Comparison of ENCODE assay signal across 14 cellular contexts in the genomic region with DNA sequence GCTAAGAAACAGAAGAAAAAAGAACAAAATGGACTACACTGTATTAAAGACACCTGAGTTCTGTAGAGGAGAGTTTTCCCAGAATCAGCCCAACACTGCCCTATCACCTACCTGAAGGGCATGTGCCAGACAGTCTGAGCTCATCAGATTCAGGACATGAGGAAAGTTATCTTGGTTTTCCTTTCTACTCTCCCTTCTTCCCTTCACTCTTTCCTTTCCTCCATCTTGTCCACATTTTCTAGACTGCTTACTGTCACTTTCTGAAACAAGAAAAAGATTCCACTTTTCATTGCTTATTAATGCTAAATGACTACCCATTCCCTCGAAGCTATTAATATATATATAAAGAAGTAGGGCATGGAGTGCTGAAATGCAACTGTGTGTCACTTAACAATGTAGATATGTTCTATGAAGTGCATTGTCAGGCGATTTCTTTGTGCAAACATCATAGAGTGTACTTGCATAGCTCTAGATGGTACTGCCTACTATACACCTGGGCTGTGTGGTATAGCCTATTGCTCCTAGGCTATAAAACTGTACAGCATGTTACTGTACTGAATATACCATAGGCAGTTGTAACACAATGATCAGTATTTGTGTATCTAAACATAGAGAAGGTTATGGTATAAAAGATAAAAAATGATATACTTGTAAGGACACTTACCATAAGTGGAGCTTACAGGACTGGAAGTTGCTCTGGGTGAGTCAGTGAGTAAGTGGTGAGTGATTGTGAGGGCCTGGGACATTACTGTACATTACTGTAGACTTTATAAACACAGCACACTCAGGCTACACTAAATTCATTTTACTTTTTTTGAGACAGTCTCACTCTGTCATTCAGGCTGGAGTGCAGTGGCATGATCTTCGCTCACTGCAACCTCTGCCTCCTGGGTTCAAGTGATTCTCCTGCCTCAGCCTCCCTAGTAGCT.
DNase-seq lines count a peak whose midpoint lies in the region; ATAC-seq and TF ChIP-seq lines count a peak whose summit lies in the region.
"Had no signal": no experiment of that assay in that cellular context is flagged by ENCODE, and none has a peak within 500 bp of the region (broad histone marks: within the 10 kb centered on the region; RNA-seq: fewer than 3 reads in every experiment).

No MANE protein-coding gene starts in this region.

- peak overlapping the region; percentile 87 for H3K18ac ChIP-seq in IMR-90 (ENCODE audit: low read depth, low read length)

- DNase-seq in IMR-90, result peak; percentile 92
- DNase-seq in astrocyte of the hippocampus (ENCODE audit: low read depth, low spot score), result peak; percentile 25
- DNase-seq in kidney glomerular epithelial cell (lab: John Stamatoyannopoulos, UW), result peak; percentile 10
- no peak for DNase-seq in stimulated activated naive CD4-positive, alpha-beta T cell treated with Interleukin-2 at 50 U/mL for 16 hours (lab: John Stamatoyannopoulos, UW)
- no peak for DNase-seq in midbrain (lab: John Stamatoyannopoulos, UW)
- no peak for DNase-seq in NCI-H2029 treated with DMSO at 0.1 percent for 48 hours (lab: John Stamatoyannopoulos, UW)
- DNase-seq: activated CD8-positive, alpha-beta memory T cell treated with anti-CD3 and anti-CD28 coated beads, Interleukin-2, amount 50 U/mL, for 48 hours; activated naive CD8-positive, alpha-beta T cell treated with anti-CD3 and anti-CD28 coated beads for 36 hours; DMS153; stimulated activated CD4-positive, alpha-beta T cell treated with anti-CD3 and anti-CD28 coated beads, Interleukin-12 subunit alpha, Interleukin-12 subunit beta, amount 100 ng/mL, for 4 hours had no signal

- dilution Hi-C loops in IMR-90 (cut with HindIII; ENCODE audit: low sequenced_read_pairs, unreplicated experiment), result no loop called here

- H2AK9ac ChIP-seq in IMR-90 (replicated peaks; ENCODE audit: low read depth, low read length, poor library complexity), result no peak overlapping the region

- no TSS peak for BruUV-seq in IMR-90 (replicated peaks; lab: Mats Ljungman, UMichigan)

- H4K91ac ChIP-seq in IMR-90 (ENCODE audit: insufficient read depth, low read depth, low read length), result peak overlapping the region; percentile 69

- H3K79me1 ChIP-seq in IMR-90 (ENCODE audit: low read depth in 1 of 2, low read length in 2 of 2), result no peaks in the 10 kb centered on the region

- peaks cover 29% of the 10 kb centered on the region for H3K4me1 ChIP-seq in ACC112 (ENCODE audit: control insufficient read depth, insufficient read depth, low read length, unreplicated experiment)
- H3K4me1 ChIP-seq in IMR-90 (ENCODE audit: control insufficient read depth, insufficient read depth, low read length), result peaks cover 13% of the 10 kb centered on the region

- peaks cover 9% of the 10 kb centered on the region for H3K9me1 ChIP-seq in IMR-90 (ENCODE audit: insufficient read depth, low read length)

- TF ChIP-seq CTCF in IMR-90 (conservative IDR thresholded peaks at IDR 0.05; ENCODE audit: low read depth, low read length), result no peak

- H3K56ac ChIP-seq in IMR-90 (ENCODE audit: extremely low read depth, insufficient read depth, low read length), result peak overlapping the region; percentile 36; the same call in 1 of the 2 replicates

- H2BK5ac ChIP-seq in IMR-90 (ENCODE audit: low read depth, low read length, poor library complexity, severe bottlenecking), result peak overlapping the region; percentile 86

- H4K8ac ChIP-seq in IMR-90 (ENCODE audit: low read depth in 2 of 2, low read length in 2 of 2), result peak overlapping the region; percentile 71

- peak overlapping the region; percentile 83 for H3K4ac ChIP-seq in IMR-90 (ENCODE audit: low read depth, low read length)

- H2BK120ac ChIP-seq in IMR-90 (ENCODE audit: low read depth, low read length), result peak overlapping the region; percentile 95

- TF ChIP-seq POLR2A in IMR-90 (IDR thresholded peaks at IDR 0.05; ENCODE audit: low read depth, low read length), result no peak

- TF ChIP-seq RAD21 in IMR-90 (IDR thresholded peaks at IDR 0.05; ENCODE audit: low read length), result peak; percentile 11; the same call in 1 of the 2 replicates

- H3K4me3 ChIP-seq in ACC112 (ENCODE audit: low read depth, low read length) (no peak overlapping the region), IMR-90 (ENCODE audit: insufficient read depth, low read depth, low read length) (no peak overlapping the region)
- H3K4me3 ChIP-seq: GM12878, tibial artery had no signal

- no peaks in the 10 kb centered on the region for H3K79me2 ChIP-seq in ACC112 (ENCODE audit: control insufficient read depth, insufficient read depth, low read length, unreplicated experiment)

- H3K27ac ChIP-seq in ACC112 (ENCODE audit: low read depth, low read length), result peak overlapping the region; percentile 76
- peak overlapping the region; percentile 67 for H3K27ac ChIP-seq in IMR-90 (ENCODE audit: insufficient read depth, low read length)
- H3K27ac ChIP-seq: tibial artery had no signal

- no peak overlapping the region for H3K9ac ChIP-seq in IMR-90 (ENCODE audit: low read depth, low read length)

- CTCF ChIA-PET in IMR-90 (lab: Yijun Ruan, JAX), result interaction anchor here (0.9 to 1.7 kb wide), 3 partner anchors 146 to 185 kb away, joined by 3 to 5 read pairs (median 4); partner anchors contain the start of gene ITGA6

- ATAC-seq in IMR-90 (ENCODE audit: low read depth) (peak; percentile 72), GM21737 (IDR thresholded peaks at IDR 0.05; ENCODE audit: unreplicated experiment) (no peak)
- ATAC-seq: GM12878 had no signal

- H2BK15ac ChIP-seq in IMR-90 (ENCODE audit: low read depth, low read length), result peak overlapping the region; percentile 85

- H4K20me1 ChIP-seq in IMR-90 (ENCODE audit: insufficient read depth, low read length), result no peaks in the 10 kb centered on the region

- WGBS in IMR-90 (ENCODE audit: extremely low coverage in 2 of 2, insufficient read length in 1 of 2), 2 experiments, result 0% methylated on average over 1 of the region's 3 CpGs; no CpG with 5 or more reads in 1 of the 2 experiments

- no peak overlapping the region for H2AFZ ChIP-seq in ACC112 (ENCODE audit: low read length, unreplicated experiment)
- H2AFZ ChIP-seq in IMR-90 (replicated peaks; ENCODE audit: low read length, poor library complexity), result no peak overlapping the region

- no peaks in the 10 kb centered on the region for H3K27me3 ChIP-seq in ACC112 (ENCODE audit: insufficient read depth, low read length)
- H3K27me3 ChIP-seq in IMR-90 (ENCODE audit: control insufficient read depth, insufficient read depth, low read length), result no peaks in the 10 kb centered on the region

- peak overlapping the region; percentile 87 for H3K14ac ChIP-seq in IMR-90 (replicated peaks; ENCODE audit: low read depth, low read length)

- peak overlapping the region; percentile 53 for H3K4me2 ChIP-seq in IMR-90 (ENCODE audit: low read depth, low read length)

- in situ Hi-C loops in IMR-90 (cut with MboI; ENCODE audit: low sequenced_read_pairs), result no loop called here

- H2BK20ac ChIP-seq in IMR-90 (ENCODE audit: low read depth, low read length), result peak overlapping the region; percentile 95

- peak overlapping the region; percentile 68 for H4K5ac ChIP-seq in IMR-90 (ENCODE audit: low read depth, low read length)

- H2AK5ac ChIP-seq in IMR-90 (ENCODE audit: low read depth, low read length), result peak overlapping the region; percentile 88

- intact Hi-C loops in IMR-90 (cut with micrococcal nuclease), result loop anchor here (10.0 kb wide), 1 partner anchor 107 kb away; no protein-coding TSS in a partner anchor

- POLR2A ChIA-PET in IMR-90 (lab: Charles Lee; ENCODE audit: unreplicated experiment), result no interaction called here

- H3K9me3 ChIP-seq in IMR-90 (ENCODE audit: control insufficient read depth, insufficient read depth, low read length), result peaks cover 2% of the 10 kb centered on the region; the same call in 1 of the 2 replicates
- H3K9me3 ChIP-seq: tibial artery had no signal

- H3K36me3 ChIP-seq in ACC112 (ENCODE audit: insufficient read depth, low read length), result no peaks in the 10 kb centered on the region
- H3K36me3 ChIP-seq in IMR-90 (ENCODE audit: control insufficient read depth, insufficient read depth, low read length), result no peaks in the 10 kb centered on the region
- H3K36me3 ChIP-seq: tibial artery had no signal

- peak overlapping the region; percentile 93; the same call in 1 of the 2 replicates for H3K23ac ChIP-seq in IMR-90 (ENCODE audit: low read depth, low read length)

TF ChIP-seq in IMR-90, 13 proteins besides CTCF, POLR2A, EP300 and RAD21:
- TF ChIP-seq BHLHE40 (IDR thresholded peaks at IDR 0.05; ENCODE audit: low read depth, low read length) (no peak), RCOR1 (IDR thresholded peaks at IDR 0.05; ENCODE audit: insufficient replicate concordance, low read length) (no peak), FOS (IDR thresholded peaks at IDR 0.05; ENCODE audit: low read depth, low read length) (peak; percentile 91)

Comparison
In these comparisons a context has a peak if more than half of its experiments do, and no peak if none do; other contexts are left out.
1. DNase-seq: peak in IMR-90 (single experiment), astrocyte of the hippocampus (single experiment) and kidney glomerular epithelial cell (single experiment); none in stimulated activated naive CD4-positive, alpha-beta T cell treated with Interleukin-2 at 50 U/mL for 16 hours (single experiment), midbrain (single experiment) and NCI-H2029 treated with DMSO at 0.1 percent for 48 hours (single experiment).